27 cellular contexts compared by ENCODE assay signal in genomic region chr22:27168681-27169080, GRCh38.
"Had no signal": no experiment of that assay in that cellular context is flagged by ENCODE, and none has a peak within 500 bp of the region (broad histone marks: within the 10 kb centered on the region; RNA-seq: fewer than 3 reads in every experiment).

No MANE protein-coding gene starts in this region.

- H3K4me1 ChIP-seq: colonic mucosa, esophagus squamous epithelium, foreskin keratinocyte, gastrocnemius medialis, heart left ventricle had no signal

- H3K4me3 ChIP-seq: colonic mucosa, coronary artery, dorsolateral prefrontal cortex, esophagus muscularis mucosa, esophagus squamous epithelium, gastrocnemius medialis, gastroesophageal sphincter, heart left ventricle, heart right ventricle had no signal

- DNase-seq: colonic mucosa; cortex of kidney; dermis blood vessel endothelial cell; dorsolateral prefrontal cortex; effector CD4-positive, alpha-beta T cell; effector memory CD4-positive, alpha-beta T cell; effector memory CD8-positive, alpha-beta T cell; endodermal cell; erythroblast; esophagus squamous epithelium; foreskin fibroblast; foreskin keratinocyte; foreskin melanocyte; gastrocnemius medialis; glutamatergic neuron; head of caudate nucleus; heart left ventricle; heart right ventricle had no signal

- H3K27me3 ChIP-seq: colonic mucosa, esophagus muscularis mucosa, gastrocnemius medialis, gastroesophageal sphincter had no signal

- H3K27ac ChIP-seq: colonic mucosa, coronary artery, dorsolateral prefrontal cortex, epithelial cell of prostate, esophagus muscularis mucosa, esophagus squamous epithelium, foreskin keratinocyte, gastrocnemius medialis, gastroesophageal sphincter, heart left ventricle, heart right ventricle had no signal

- FAIRE-seq: colon, endometrium, endothelial cell of umbilical vein, frontal cortex had no signal

- H3K9me3 ChIP-seq: colonic mucosa, esophagus muscularis mucosa, esophagus squamous epithelium, gastrocnemius medialis, gastroesophageal sphincter, heart left ventricle, heart right ventricle had no signal

- ATAC-seq: effector memory CD8-positive, alpha-beta T cell; esophagus mucosa; foreskin keratinocyte; gastrocnemius medialis; gastroesophageal sphincter; heart left ventricle; heart right ventricle had no signal

- H3K36me3 ChIP-seq: colonic mucosa, esophagus muscularis mucosa, esophagus squamous epithelium, gastrocnemius medialis, gastroesophageal sphincter, heart left ventricle, heart right ventricle had no signal
